Comparison of ENCODE assay signal across 35 cellular contexts in the genomic region with DNA sequence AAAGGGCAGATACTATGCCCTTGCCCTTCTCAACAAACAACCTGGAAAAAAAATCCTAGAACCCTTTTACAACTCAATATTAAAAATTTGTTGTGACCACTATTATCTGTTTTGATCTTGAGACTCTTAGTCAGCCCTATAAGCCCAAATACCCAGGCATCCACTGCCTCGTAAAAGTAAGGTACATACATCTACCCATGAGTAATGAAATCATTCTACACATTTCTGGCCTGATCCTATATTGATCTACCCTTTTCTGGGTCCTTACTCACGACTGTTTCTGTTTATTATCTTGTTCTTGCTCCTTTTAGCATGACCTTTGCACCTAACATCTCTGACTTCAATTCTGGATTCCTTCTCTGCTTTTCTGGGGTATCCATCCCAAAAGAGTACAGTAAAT. TPM values are rescaled to one million over a fixed set of nuclear protein-coding genes. Genes with fewer than 3 reads are reported as not detected.
"Had no signal": no experiment of that assay in that cellular context is flagged by ENCODE, and none has a peak within 500 bp of the region (broad histone marks: within the 10 kb centered on the region; RNA-seq: fewer than 3 reads in every experiment).

No MANE protein-coding gene starts in this region.

- H3K4me3 ChIP-seq: MG63, SJSA1 had no signal

- H3K4me1 Mint-ChIP-seq: activated B cell treated with CpG ODN at 0.5 μM for 24 hours; activated naive CD4-positive, alpha-beta T cell treated with anti-CD3 and anti-CD28 coated beads, Interleukin-2, amount 10 ng/mL, durations not matched to agents 7 days and 5 days; activated naive CD8-positive, alpha-beta T cell treated with anti-CD3 and anti-CD28 coated beads, Interleukin-2, amount 50 U/mL, for 24 hours had no signal

- H3K27ac Mint-ChIP-seq: activated B cell treated with CpG ODN at 0.5 μM for 24 hours; activated CD4-positive, alpha-beta memory T cell treated with anti-CD3 and anti-CD28 coated beads for 36 hours; activated naive CD4-positive, alpha-beta T cell treated with anti-CD3 and anti-CD28 coated beads, Interleukin-2, amount 10 ng/mL, durations not matched to agents 7 days and 5 days; activated naive CD8-positive, alpha-beta T cell; activated naive CD8-positive, alpha-beta T cell treated with anti-CD3 and anti-CD28 coated beads, Interleukin-2, amount 50 U/mL, for 24 hours; activated T-helper 1 cell treated with anti-CD3 and anti-CD28 coated beads, Interleukin-12 subunit alpha, Interleukin-12 subunit beta, Interleukin-2, Interleukin-4 antibody, amounts not matched to agents 30 ng/mL and 10 ng/mL and 1 ng/mL, durations not matched to agents 14 hours and 24 hours and 36 hours had no signal

- ATAC-seq: activated naive CD8-positive, alpha-beta T cell treated with anti-CD3 and anti-CD28 coated beads, Interleukin-2, amount 50 U/mL, for 24 hours; activated T-cell treated with anti-CD3 and anti-CD28 coated beads, Interleukin-2, amount 50 U/mL, for 4 hours had no signal

- H3K9me3 ChIP-seq: MG63, SJSA1 had no signal

- H3K36me3 Mint-ChIP-seq: activated CD4-positive, alpha-beta memory T cell treated with anti-CD3 and anti-CD28 coated beads for 36 hours; activated naive CD4-positive, alpha-beta T cell treated with anti-CD3 and anti-CD28 coated beads, Interleukin-2, amount 10 ng/mL, durations not matched to agents 7 days and 5 days; activated naive CD8-positive, alpha-beta T cell; brain had no signal

- H3K36me3 ChIP-seq: MG63, SJSA1 had no signal

- H3K9me3 Mint-ChIP-seq: activated B cell treated with CpG ODN at 0.5 μM for 24 hours; activated CD4-positive, alpha-beta memory T cell treated with anti-CD3 and anti-CD28 coated beads for 36 hours; activated naive CD4-positive, alpha-beta T cell treated with anti-CD3 and anti-CD28 coated beads, Interleukin-2, amount 10 ng/mL, durations not matched to agents 7 days and 5 days; activated naive CD8-positive, alpha-beta T cell treated with anti-CD3 and anti-CD28 coated beads, Interleukin-2, amount 50 U/mL, for 24 hours; activated T-helper 1 cell treated with anti-CD3 and anti-CD28 coated beads, Interleukin-12 subunit alpha, Interleukin-12 subunit beta, Interleukin-2, Interleukin-4 antibody, amounts not matched to agents 30 ng/mL and 10 ng/mL and 1 ng/mL, durations not matched to agents 14 hours and 24 hours and 36 hours had no signal

- H3K27me3 Mint-ChIP-seq: activated CD4-positive, alpha-beta memory T cell treated with anti-CD3 and anti-CD28 coated beads for 36 hours; activated naive CD4-positive, alpha-beta T cell treated with anti-CD3 and anti-CD28 coated beads, Interleukin-2, amount 10 ng/mL, durations not matched to agents 7 days and 5 days; activated naive CD8-positive, alpha-beta T cell treated with anti-CD3 and anti-CD28 coated beads, Interleukin-2, amount 50 U/mL, for 24 hours; brain had no signal

- H3K27ac ChIP-seq: SJSA1 had no signal

- FAIRE-seq: bronchial epithelial cell had no signal

- H3K27me3 ChIP-seq: MG63, SJSA1 had no signal

- H3K4me3 Mint-ChIP-seq: activated B cell treated with CpG ODN at 0.5 μM for 24 hours; activated CD4-positive, alpha-beta memory T cell treated with anti-CD3 and anti-CD28 coated beads for 36 hours; activated naive CD4-positive, alpha-beta T cell treated with anti-CD3 and anti-CD28 coated beads, Interleukin-2, amount 10 ng/mL, durations not matched to agents 7 days and 5 days; activated naive CD8-positive, alpha-beta T cell; activated naive CD8-positive, alpha-beta T cell treated with anti-CD3 and anti-CD28 coated beads, Interleukin-2, amount 50 U/mL, for 24 hours; activated T-cell treated with anti-CD3 and anti-CD28 coated beads, Interleukin-2, amount 50 U/mL, for 4 hours; activated T-helper 1 cell treated with anti-CD3 and anti-CD28 coated beads, Interleukin-12 subunit alpha, Interleukin-12 subunit beta, Interleukin-2, Interleukin-4 antibody, amounts not matched to agents 30 ng/mL and 10 ng/mL and 1 ng/mL, durations not matched to agents 14 hours and 24 hours and 36 hours; brain had no signal

- DNase-seq: activated B cell treated with CpG ODN at 0.5 μM for 24 hours; activated CD4-positive, alpha-beta memory T cell treated with anti-CD3 and anti-CD28 coated beads for 36 hours; activated CD4-positive, alpha-beta T cell treated with anti-CD3 and anti-CD28 coated beads for 4 hours; activated CD4-positive, alpha-beta T cell treated with anti-CD3 and anti-CD28 coated beads, Interleukin-2, amount 50 U/mL, for 1 hour; activated CD4-positive, CD25-positive, alpha-beta regulatory T cell treated with anti-CD3 and anti-CD28 coated beads, Interleukin-2, amount 50 U/mL, for 72 hours; activated CD8-positive, alpha-beta memory T cell treated with anti-CD3 and anti-CD28 coated beads, Interleukin-2, amount 50 U/mL, for 4 hours; activated gamma-delta T cell treated with Interleukin-2 at 50 U/mL for 16 hours; activated naive CD4-positive, alpha-beta T cell treated with anti-CD3 and anti-CD28 coated beads, Interleukin-2, amount 10 ng/mL, durations not matched to agents 7 days and 5 days; activated naive CD8-positive, alpha-beta T cell treated with anti-CD3 and anti-CD28 coated beads, Interleukin-2, amount 50 U/mL, for 24 hours; activated T-cell treated with anti-CD3 and anti-CD28 coated beads for 4 hours; activated T-cell treated with anti-CD3 and anti-CD28 coated beads, Interleukin-2, amount 50 U/mL, for 4 hours; anterior cingulate cortex; caudate nucleus; cerebellar nuclear complex; Kasumi-1; KG1; MG63; NCI-H1048; NCI-H1105 treated with DMSO at 0.1 percent for 48 hours; NCI-H1436; NCI-H2029; NCI-H2107; NCI-H2171; NCI-H510A; NCI-H526; NCI-H748 treated with DMSO at 0.1 percent for 48 hours; NK-92 treated with Interleukin-12 subunit alpha and Interleukin-12 subunit beta, amount 100 ng/mL, for 24 hours; SW 1271; T-helper 1 cell had no signal

RNA-seq across cellular contexts. Expression of a gene that starts 56.8 kb away (rescaled TPM):
- total RNA-seq: activated CD4-positive, alpha-beta memory T cell treated with anti-CD3 and anti-CD28 coated beads for 36 hours; activated T-cell treated with anti-CD3 and anti-CD28 coated beads, Interleukin-2, amount 50 U/mL, for 4 hours; activated T-helper 1 cell treated with anti-CD3 and anti-CD28 coated beads, Interleukin-12 subunit alpha, Interleukin-12 subunit beta, Interleukin-2, Interleukin-4 antibody, amounts not matched to agents 30 ng/mL and 10 ng/mL and 1 ng/mL, durations not matched to agents 14 hours and 24 hours and 36 hours; T-helper 2 cell treated with Interferon-gamma antibody and Interleukin-4, amounts not matched to agents 100 ng/mL and 5 ng/mL, for 36 hours had no signal
